Comparison of ENCODE assay signal across 9 cellular contexts in genomic region chr7:142030294-142030693, GRCh38. TPM values are rescaled to one million over a fixed set of nuclear protein-coding genes. Genes with fewer than 3 reads are reported as not detected.
A peak's percentile ranks its signal among the peaks of the same experiment; 100 is the strongest.
DNase-seq lines count a peak whose midpoint lies in the region; ATAC-seq and TF ChIP-seq lines count a peak whose summit lies in the region.
"Had no signal": no experiment of that assay in that cellular context is flagged by ENCODE, and none has a peak within 500 bp of the region (broad histone marks: within the 10 kb centered on the region; RNA-seq: fewer than 3 reads in every experiment).

No MANE protein-coding gene starts in this region.

- POLR2A ChIA-PET in PC-3 (lab: Charles Lee; ENCODE audit: unreplicated experiment) = no interaction called here

- H3K9me3 ChIP-seq in PC-3 (ENCODE audit: low read length) (no peaks in the 10 kb centered on the region), osteoblast (ENCODE audit: low read depth, low read length) (no peaks in the 10 kb centered on the region)

- TF ChIP-seq CTCF in PC-3 (conservative IDR thresholded peaks at IDR 0.05; ENCODE audit: low read depth, low read length) (peak; percentile 25), epithelial cell of proximal tubule (conservative IDR thresholded peaks at IDR 0.05; ENCODE audit: low read depth, low read length) (no peak), osteoblast (IDR thresholded peaks at IDR 0.05; ENCODE audit: extremely low read depth, low read depth, low read length) (no peak)

- H3F3A ChIP-seq in PC-3 (ENCODE audit: low read length, unreplicated experiment) = no peaks in the 10 kb centered on the region

- H3K9ac ChIP-seq in PC-3 (ENCODE audit: low read length) = no peak overlapping the region

- no peaks in the 10 kb centered on the region for H4K20me1 ChIP-seq in PC-3 (ENCODE audit: low read length)
- no peaks in the 10 kb centered on the region for H4K20me1 ChIP-seq in osteoblast (ENCODE audit: insufficient read depth, low read length)

- BruUV-seq in PC-3 (replicated peaks; lab: Mats Ljungman, UMichigan) = no TSS peak

- no peak overlapping the region for H2AFZ ChIP-seq in PC-3 (ENCODE audit: low read length)
- no peak overlapping the region for H2AFZ ChIP-seq in osteoblast (ENCODE audit: low read length)

- H3K27ac ChIP-seq in PC-3 (ENCODE audit: low read length) (no peak overlapping the region), osteoblast (ENCODE audit: low read depth, low read length) (peak overlapping the region; percentile 40)

- H3K4me2 ChIP-seq in PC-3 (ENCODE audit: low read length) = no peak overlapping the region
- peak overlapping the region; percentile 42 for H3K4me2 ChIP-seq in osteoblast (ENCODE audit: insufficient read depth, low read length)

- CTCF ChIA-PET in PC-3 (lab: Charles Lee) = no interaction called here

- no peaks in the 10 kb centered on the region for H3K9me2 ChIP-seq in PC-3 (replicated peaks; ENCODE audit: low read length)

- H3K79me2 ChIP-seq in PC-3 (ENCODE audit: low read length) (no peaks in the 10 kb centered on the region), osteoblast (ENCODE audit: insufficient read depth, low read length) (no peaks in the 10 kb centered on the region)

- H3K36me3 ChIP-seq in PC-3 (ENCODE audit: low read depth, low read length) = no peaks in the 10 kb centered on the region
- H3K36me3 ChIP-seq in osteoblast (ENCODE audit: insufficient read depth, low read length) = no peaks in the 10 kb centered on the region

- no peak overlapping the region for H3K4me3 ChIP-seq in PC-3 (ENCODE audit: low read length)
- no peak overlapping the region for H3K4me3 ChIP-seq in epithelial cell of proximal tubule (ENCODE audit: low read depth, low read length)
- H3K4me3 ChIP-seq in osteoblast (ENCODE audit: insufficient read depth, low read length) = peak overlapping the region; percentile 33
- H3K4me3 ChIP-seq: GM12878 had no signal

- DNase-seq in HPDE6-E6E7 (ENCODE audit: extremely low spot score) (peak; percentile 13), PC-3 (peak; percentile 47), epithelial cell of proximal tubule (ENCODE audit: low read depth) (peak; percentile 19), osteoblast (ENCODE audit: insufficient read length, low spot score, missing footprints) (peak; percentile 38), head of caudate nucleus (no peak)
- DNase-seq: naive B cell had no signal

- H3K4me1 ChIP-seq in PC-3 (ENCODE audit: insufficient read depth, low read length) = peaks cover 5% of the 10 kb centered on the region
- peaks cover 30% of the 10 kb centered on the region for H3K4me1 ChIP-seq in osteoblast (ENCODE audit: insufficient read depth, low read length)

- H3K27me3 ChIP-seq in PC-3 (ENCODE audit: low read length) = peaks cover 3% of the 10 kb centered on the region; the same call in 1 of the 2 replicates
- no peaks in the 10 kb centered on the region for H3K27me3 ChIP-seq in osteoblast (ENCODE audit: insufficient read depth, low read length)

- no peak for ATAC-seq in PC-3
- no peak for ATAC-seq in HG02678 (IDR thresholded peaks at IDR 0.05; ENCODE audit: unreplicated experiment)
- ATAC-seq in GM19455 (IDR thresholded peaks at IDR 0.05; ENCODE audit: unreplicated experiment) = no peak
- ATAC-seq: GM12878 had no signal

- intact Hi-C loops in PC-3 (cut with micrococcal nuclease) = no loop called here
- intact Hi-C loops in head of caudate nucleus (cut with DNase I) = no loop called here

RNA-seq across cellular contexts. Expression of gene MGAM, which starts 34.6 kb away (rescaled TPM):
- total RNA-seq in PC-3 (2014; rRNA removed) (not detected in 2 replicates), epithelial cell of proximal tubule (0.07 TPM in 1 of 2 replicates, not detected in the other), osteoblast (0.36 and 0.59 TPM in 2 replicates)

RNA-seq across cellular contexts. Expression of gene TAS2R38, which starts 56.7 kb away (rescaled TPM):
- total RNA-seq in PC-3 (2014; rRNA removed) (not detected in 2 replicates), epithelial cell of proximal tubule (not detected in 2 replicates), osteoblast (not detected in 2 replicates)
- total RNA-seq: GM12878 had no signal

Comparison
In these comparisons a context has a peak if more than half of its experiments do, and no peak if none do; other contexts are left out.
1. DNase-seq: peak in HPDE6-E6E7 (single experiment), PC-3 (single experiment), epithelial cell of proximal tubule (single experiment) and osteoblast (single experiment); none in head of caudate nucleus (0 of 42).